ENCODE assay signal across 8 cellular contexts in the genomic region with DNA sequence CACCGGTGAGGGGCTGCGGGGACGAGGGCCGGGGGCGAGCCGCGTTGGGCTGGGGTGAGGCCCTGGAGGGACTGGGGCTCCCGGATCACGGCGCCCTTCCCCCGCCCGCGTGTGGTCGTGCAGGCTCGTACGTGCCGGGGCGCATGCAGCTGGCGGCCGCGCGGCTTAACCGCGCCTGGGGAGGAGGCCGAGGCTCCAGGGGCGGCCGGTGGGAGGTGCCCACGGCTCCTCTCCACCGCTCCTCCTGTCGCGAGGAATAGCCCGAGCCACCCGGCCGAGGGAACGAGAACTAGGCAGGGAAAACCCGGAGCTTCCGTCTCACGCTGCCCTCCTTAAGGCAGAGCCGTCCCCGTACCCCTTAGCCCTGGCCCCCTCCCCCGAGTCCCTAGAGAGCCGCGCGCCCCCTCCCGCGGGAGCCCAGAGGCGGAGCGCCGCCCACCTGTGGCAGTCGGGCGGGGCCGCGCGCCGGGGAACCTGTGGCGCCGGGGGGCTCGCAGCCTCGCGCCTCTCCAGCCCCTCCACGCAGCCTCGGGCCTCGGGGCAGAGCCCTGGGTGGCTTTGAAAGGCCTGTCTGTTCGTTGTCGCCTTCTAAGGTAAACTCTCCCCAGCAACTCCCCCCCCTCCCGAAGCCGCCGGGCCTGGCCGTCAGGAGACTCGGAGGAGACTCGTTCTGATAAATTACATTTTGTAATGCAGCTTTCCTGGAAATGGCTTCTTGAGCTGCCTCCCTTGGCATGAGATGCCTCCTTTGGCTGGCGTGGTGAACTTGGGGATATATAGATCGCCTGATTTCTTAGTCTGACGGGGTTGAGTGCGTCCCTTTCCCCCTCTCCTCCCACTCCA. TPM values are rescaled to one million over a fixed set of nuclear protein-coding genes. Genes with fewer than 3 reads are reported as not detected.
A peak's percentile ranks its signal among the peaks of the same experiment; 100 is the strongest.
DNase-seq lines count a peak whose midpoint lies in the region; ATAC-seq and TF ChIP-seq lines count a peak whose summit lies in the region.

No MANE protein-coding gene starts in this region.

- H3K4me3 ChIP-seq in AG09309 (ENCODE audit: control insufficient read depth, low read depth, low read length) (peak overlapping the region; percentile 76), vagina (peak overlapping the region; percentile 63 to 86)

- H3K9me3 Mint-ChIP-seq in activated T-cell treated with anti-CD3 and anti-CD28 coated beads, Interleukin-2, amount 50 U/mL, for 72 hours: no peaks in the 10 kb centered on the region

- no peaks in the 10 kb centered on the region for H3K27me3 ChIP-seq in vagina

- H3K27ac Mint-ChIP-seq in activated T-cell treated with anti-CD3 and anti-CD28 coated beads, Interleukin-2, amount 50 U/mL, for 72 hours: no peak overlapping the region

- TF ChIP-seq POLR2A in vagina (IDR thresholded peaks at IDR 0.05): no peak

- peaks cover 14% of the 10 kb centered on the region for H3K4me1 Mint-ChIP-seq in activated T-cell treated with anti-CD3 and anti-CD28 coated beads, Interleukin-2, amount 50 U/mL, for 72 hours (ENCODE audit: low read depth)

- peaks cover 13% of the 10 kb centered on the region for H3K4me1 ChIP-seq in vagina

- H3K36me3 ChIP-seq in vagina: no peaks in the 10 kb centered on the region

- no peaks in the 10 kb centered on the region for H3K9me3 ChIP-seq in vagina

- ATAC-seq in GM18502 (IDR thresholded peaks at IDR 0.05; ENCODE audit: poor library complexity, unreplicated experiment) (peak; percentile 71), HG02973 (IDR thresholded peaks at IDR 0.05; ENCODE audit: unreplicated experiment) (peak; percentile 55)
- peak; percentile 64 to 65 for ATAC-seq in activated T-cell treated with anti-CD3 and anti-CD28 coated beads, Interleukin-2, amount 50 U/mL, for 72 hours (replicated peaks in 1 of 2)

- intact Hi-C loops in vagina (cut with DNase I): loop anchor here (10.0 kb wide), 1 partner anchor 56 kb away; no protein-coding TSS in a partner anchor

- H3K4me3 Mint-ChIP-seq in activated T-cell treated with anti-CD3 and anti-CD28 coated beads, Interleukin-2, amount 50 U/mL, for 72 hours: peak overlapping the region; percentile 76 to 86

- H3K27me3 Mint-ChIP-seq in activated T-cell treated with anti-CD3 and anti-CD28 coated beads, Interleukin-2, amount 50 U/mL, for 72 hours (ENCODE audit: low read depth): peaks cover 50% of the 10 kb centered on the region

- DNase-seq in AG09309 (ENCODE audit: low read depth) (no peak), NCI-H526 treated with DMSO at 0.1 percent for 48 hours (lab: John Stamatoyannopoulos, UW) (peak; percentile 49), germinal center (ENCODE audit: low spot score) (peak; percentile 6), nucleus accumbens (lab: John Stamatoyannopoulos, UW) (peak in 35 of 56 donors; percentile 2 to 72 (median 37)), vagina (ENCODE audit: extremely low spot score in 2 of 2) (no peak)
- DNase-seq in activated T-cell treated with anti-CD3 and anti-CD28 coated beads, Interleukin-2, amount 50 U/mL, for 72 hours: peak; percentile 46 to 52

- H3K36me3 Mint-ChIP-seq in activated T-cell treated with anti-CD3 and anti-CD28 coated beads, Interleukin-2, amount 50 U/mL, for 72 hours (ENCODE audit: insufficient read depth in 2 of 2): no peaks in the 10 kb centered on the region

- TF ChIP-seq CTCF in AG09309 (IDR thresholded peaks at IDR 0.05; ENCODE audit: control insufficient read depth, insufficient read depth, low read depth, low read length, missing control alignments) (no peak), vagina (IDR thresholded peaks at IDR 0.05) (no peak)

- peak overlapping the region; percentile 83 for H3K27ac ChIP-seq in vagina

RNA-seq across cellular contexts. Expression of a gene that starts 0.8 kb away (rescaled TPM):
- total RNA-seq in activated T-cell treated with anti-CD3 and anti-CD28 coated beads, Interleukin-2, amount 50 U/mL, for 72 hours: 10 to 100 TPM; 14.9 to 21.9 TPM
- 22.1 TPM for total RNA-seq in vagina

Comparison
In these comparisons a context has a peak if more than half of its experiments do, and no peak if none do; other contexts are left out.
1. DNase-seq: peak in NCI-H526 treated with DMSO at 0.1 percent for 48 hours (single experiment), activated T-cell treated with anti-CD3 and anti-CD28 coated beads, Interleukin-2, amount 50 U/mL, for 72 hours (2 of 2), germinal center (single experiment) and nucleus accumbens (35 of 56); none in AG09309 (single experiment) and vagina (0 of 2).
2. Peak in every context shown above with its lines, with median percentiles within 50 percentile points of each other: ATAC-seq.